Comparison of ENCODE assay signal across 1 cellular context in the genomic region with DNA sequence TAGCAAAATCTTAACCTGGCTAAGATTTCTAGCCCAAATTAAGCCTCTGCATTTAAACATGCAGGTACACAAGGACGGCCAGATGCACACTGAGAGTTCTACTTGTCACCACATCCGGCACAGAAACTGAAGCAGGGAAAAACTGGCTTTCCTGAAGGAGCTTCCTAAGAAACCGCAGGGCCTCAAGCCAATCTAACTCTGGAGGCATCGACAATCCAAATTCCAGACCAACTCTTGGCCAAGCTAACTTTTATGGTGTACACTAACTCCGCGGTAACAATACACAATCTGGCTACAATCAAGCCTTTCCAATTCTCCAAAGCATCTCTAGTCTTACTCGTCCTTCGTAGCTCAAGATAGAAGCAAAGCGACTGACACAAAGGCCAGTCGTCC.
TF ChIP-seq lines count a peak whose summit lies in the region.

No MANE protein-coding gene starts in this region.

TF ChIP-seq in GM12878, 131 proteins besides CTCF, POLR2A, EP300 and RAD21:
- TF ChIP-seq, protein P1, sequence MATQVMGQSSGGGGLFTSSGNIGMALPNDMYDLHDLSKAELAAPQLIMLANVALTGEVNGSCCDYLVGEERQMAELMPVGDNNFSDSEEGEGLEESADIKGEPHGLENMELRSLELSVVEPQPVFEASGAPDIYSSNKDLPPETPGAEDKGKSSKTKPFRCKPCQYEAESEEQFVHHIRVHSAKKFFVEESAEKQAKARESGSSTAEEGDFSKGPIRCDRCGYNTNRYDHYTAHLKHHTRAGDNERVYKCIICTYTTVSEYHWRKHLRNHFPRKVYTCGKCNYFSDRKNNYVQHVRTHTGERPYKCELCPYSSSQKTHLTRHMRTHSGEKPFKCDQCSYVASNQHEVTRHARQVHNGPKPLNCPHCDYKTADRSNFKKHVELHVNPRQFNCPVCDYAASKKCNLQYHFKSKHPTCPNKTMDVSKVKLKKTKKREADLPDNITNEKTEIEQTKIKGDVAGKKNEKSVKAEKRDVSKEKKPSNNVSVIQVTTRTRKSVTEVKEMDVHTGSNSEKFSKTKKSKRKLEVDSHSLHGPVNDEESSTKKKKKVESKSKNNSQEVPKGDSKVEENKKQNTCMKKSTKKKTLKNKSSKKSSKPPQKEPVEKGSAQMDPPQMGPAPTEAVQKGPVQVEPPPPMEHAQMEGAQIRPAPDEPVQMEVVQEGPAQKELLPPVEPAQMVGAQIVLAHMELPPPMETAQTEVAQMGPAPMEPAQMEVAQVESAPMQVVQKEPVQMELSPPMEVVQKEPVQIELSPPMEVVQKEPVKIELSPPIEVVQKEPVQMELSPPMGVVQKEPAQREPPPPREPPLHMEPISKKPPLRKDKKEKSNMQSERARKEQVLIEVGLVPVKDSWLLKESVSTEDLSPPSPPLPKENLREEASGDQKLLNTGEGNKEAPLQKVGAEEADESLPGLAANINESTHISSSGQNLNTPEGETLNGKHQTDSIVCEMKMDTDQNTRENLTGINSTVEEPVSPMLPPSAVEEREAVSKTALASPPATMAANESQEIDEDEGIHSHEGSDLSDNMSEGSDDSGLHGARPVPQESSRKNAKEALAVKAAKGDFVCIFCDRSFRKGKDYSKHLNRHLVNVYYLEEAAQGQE (IDR thresholded peaks at IDR 0.05; ENCODE audit: low read depth, low read length): no peak
- TF ChIP-seq CBX3 (IDR thresholded peaks at IDR 0.05; ENCODE audit: borderline replicate concordance, low read depth): no peak
- no peak for TF ChIP-seq ZSCAN29 (IDR thresholded peaks at IDR 0.05)
- TF ChIP-seq CREB1 (IDR thresholded peaks at IDR 0.05; ENCODE audit: low read depth): no peak
- TF ChIP-seq MTA2 (IDR thresholded peaks at IDR 0.05; ENCODE audit: low read depth): no peak
- peak in 1 of 2 experiments; percentile 65; a peak in 2 of 4 replicates for TF ChIP-seq IKZF2 (IDR thresholded peaks at IDR 0.05)
- 0 out of 2 replicates have a peak, but pooled peaks have one; percentile 55 for TF ChIP-seq SIN3A (IDR thresholded peaks at IDR 0.05; ENCODE audit: low read depth, low read length)
- TF ChIP-seq RUNX3 (IDR thresholded peaks at IDR 0.05; ENCODE audit: low read length): peak; percentile 80
- TF ChIP-seq NR2C2 (IDR thresholded peaks at IDR 0.05; ENCODE audit: borderline replicate concordance, control insufficient read depth, insufficient read length, low read depth): no peak
- peak; percentile 74 for TF ChIP-seq EED (IDR thresholded peaks at IDR 0.05; ENCODE audit: low read depth)
